20 cellular contexts compared by ENCODE assay signal in genomic region chr4:80255374-80256095, GRCh38. TPM values are rescaled to one million over a fixed set of nuclear protein-coding genes. Genes with fewer than 3 reads are reported as not detected.
A peak's percentile ranks its signal among the peaks of the same experiment; 100 is the strongest.
DNase-seq lines count a peak whose midpoint lies in the region; ATAC-seq and TF ChIP-seq lines count a peak whose summit lies in the region.
"Had no signal": no experiment of that assay in that cellular context is flagged by ENCODE, and none has a peak within 500 bp of the region (broad histone marks: within the 10 kb centered on the region; RNA-seq: fewer than 3 reads in every experiment).

No MANE protein-coding gene starts in this region.

- no peak overlapping the region for H3K14ac ChIP-seq in mesenchymal stem cell (ENCODE audit: low read length in 2 of 2)

- ATAC-seq in GM19035 (IDR thresholded peaks at IDR 0.05; ENCODE audit: unreplicated experiment) (no peak), HG03175 (IDR thresholded peaks at IDR 0.05; ENCODE audit: unreplicated experiment) (no peak)
- ATAC-seq: left colon, psoas muscle had no signal

- H3K4me1 ChIP-seq in adipocyte (ENCODE audit: control insufficient read depth, insufficient read depth, low read length) (peaks cover 8% of the 10 kb centered on the region), mesenchymal stem cell (ENCODE audit: control insufficient read depth, insufficient read depth, low read depth, low read length) (no peaks in the 10 kb centered on the region)
- H3K4me1 ChIP-seq: psoas muscle, transverse colon had no signal

- 76% methylated on average over 5 of the region's 7 CpGs for WGBS in mesenchymal stem cell

- in situ Hi-C loops in GM13976 (cut with MboI; ENCODE audit: low sequenced_read_pairs, unreplicated experiment): no loop called here

- no peak overlapping the region for H2BK12ac ChIP-seq in mesenchymal stem cell (ENCODE audit: low read length in 2 of 2)

- H3K4ac ChIP-seq in mesenchymal stem cell (ENCODE audit: low read depth in 1 of 2, low read length in 2 of 2): no peak overlapping the region

- no peaks in the 10 kb centered on the region for H3K9me3 ChIP-seq in adipocyte (ENCODE audit: control insufficient read depth, low read length)
- no peaks in the 10 kb centered on the region for H3K9me3 ChIP-seq in mesenchymal stem cell (ENCODE audit: control insufficient read depth, low read length)
- H3K9me3 ChIP-seq: BLaER1 treated with 17β-estradiol and CSF1 and Interleukin-3, amounts not matched to agents 10 nM and 100 nM; psoas muscle; transverse colon had no signal

- H3K79me1 ChIP-seq in mesenchymal stem cell (replicated peaks; ENCODE audit: low read length, poor library complexity, severe bottlenecking): no peaks in the 10 kb centered on the region

- no peak overlapping the region for H2BK120ac ChIP-seq in mesenchymal stem cell (ENCODE audit: low read depth, low read length)

- no peak overlapping the region for H4K91ac ChIP-seq in mesenchymal stem cell (ENCODE audit: low read length)

- no peak for TF ChIP-seq CTCF in GM13976 (IDR thresholded peaks at IDR 0.05; ENCODE audit: borderline replicate concordance, control extremely low read depth, extremely low read depth, insufficient read depth, missing control alignments)

- no peaks in the 10 kb centered on the region for H3K36me3 ChIP-seq in adipocyte (ENCODE audit: control insufficient read depth, insufficient read depth, low read length, severe bottlenecking)
- no peaks in the 10 kb centered on the region for H3K36me3 ChIP-seq in mesenchymal stem cell (ENCODE audit: control insufficient read depth in 1 of 2, insufficient read depth in 2 of 2, low read depth in 1 of 2, low read length in 2 of 2)
- H3K36me3 ChIP-seq: BLaER1 treated with 17β-estradiol and CSF1 and Interleukin-3, amounts not matched to agents 10 nM and 100 nM; transverse colon had no signal

- no peak overlapping the region for H2AFZ ChIP-seq in mesenchymal stem cell (ENCODE audit: low read depth, low read length)

- H3K4me2 ChIP-seq in mesenchymal stem cell (ENCODE audit: low read length, poor library complexity, severe bottlenecking): no peak overlapping the region
- H3K4me2 ChIP-seq: BLaER1 treated with 17β-estradiol and CSF1 and Interleukin-3, amounts not matched to agents 10 nM and 100 nM had no signal

- H3K9ac ChIP-seq in adipocyte (ENCODE audit: low read length) (no peak overlapping the region), mesenchymal stem cell (ENCODE audit: low read length) (peak overlapping the region; percentile 12)
- H3K9ac ChIP-seq: BLaER1 treated with 17β-estradiol and CSF1 and Interleukin-3, amounts not matched to agents 10 nM and 100 nM had no signal

- H3K4me3 ChIP-seq in adipocyte (ENCODE audit: low read length): no peak overlapping the region
- H3K4me3 ChIP-seq in mesenchymal stem cell (ENCODE audit: insufficient read depth in 1 of 2, low read depth in 1 of 2, low read length in 2 of 2): peak overlapping the region in 1 of 2 experiments; percentile 14
- H3K4me3 ChIP-seq: BLaER1 treated with 17β-estradiol and CSF1 and Interleukin-3, amounts not matched to agents 10 nM and 100 nM; psoas muscle; SK-N-MC; transverse colon had no signal

- intact Hi-C loops in posterior vena cava (cut with DNase I): no loop called here

- H3K18ac ChIP-seq in mesenchymal stem cell (ENCODE audit: low read depth in 1 of 2, low read length in 2 of 2): no peak overlapping the region

- H3K23ac ChIP-seq in mesenchymal stem cell (ENCODE audit: low read length in 2 of 2): no peak overlapping the region

- H4K8ac ChIP-seq in mesenchymal stem cell (ENCODE audit: low read length): no peak overlapping the region

- H3K27me3 ChIP-seq in adipocyte (replicated peaks; ENCODE audit: control insufficient read depth, insufficient read depth, low read length) (no peaks in the 10 kb centered on the region), mesenchymal stem cell (ENCODE audit: control insufficient read depth in 1 of 2, insufficient read depth in 1 of 2, low read length in 2 of 2) (no peaks in the 10 kb centered on the region)
- H3K27me3 ChIP-seq: BLaER1 treated with 17β-estradiol and CSF1 and Interleukin-3, amounts not matched to agents 10 nM and 100 nM had no signal

- no peak overlapping the region for H2AK5ac ChIP-seq in mesenchymal stem cell (ENCODE audit: low read length, severe bottlenecking)

- DNase-seq in EL: peak; percentile 65
- DNase-seq in M059J (ENCODE audit: low read depth): peak; percentile 28
- peak; percentile 46 for DNase-seq in adipocyte (ENCODE audit: low read depth)
- DNase-seq in mesenchymal stem cell: no peak
- no peak for DNase-seq in posterior vena cava (ENCODE audit: low spot score)
- no peak for DNase-seq in GM13976 (ENCODE audit: low spot score)
- DNase-seq: activated CD4-positive, alpha-beta T cell treated with anti-CD3 and anti-CD28 coated beads for 1 hour; left colon; NCI-H1436; NCI-H2171 treated with DMSO at 0.1 percent for 48 hours; NCI-H774; nephron progenitor cell; psoas muscle; small intestine; stimulated activated CD4-positive, alpha-beta T cell treated with anti-CD3 and anti-CD28 coated beads, Interleukin-2, amount 100 ng/mL, for 48 hours; transverse colon had no signal

- no peak overlapping the region for H2BK15ac ChIP-seq in mesenchymal stem cell (ENCODE audit: low read depth, poor library complexity, severe bottlenecking)

- no peak overlapping the region for H3K27ac ChIP-seq in mesenchymal stem cell (ENCODE audit: low read length, poor library complexity, severe bottlenecking)
- H3K27ac ChIP-seq: BLaER1 treated with 17β-estradiol and CSF1 and Interleukin-3, amounts not matched to agents 10 nM and 100 nM; psoas muscle; SK-N-MC; transverse colon had no signal

- H2BK5ac ChIP-seq in mesenchymal stem cell (ENCODE audit: low read depth, low read length, poor library complexity, severe bottlenecking): no peak overlapping the region

RNA-seq across cellular contexts. Expression of gene FGF5, which starts 10.9 kb away (rescaled TPM):
- total RNA-seq in M059J (2014; rRNA removed; shearing (Covaris generic)): 2.0 and 4.5 TPM in 2 replicates
- 3.1 TPM for polyA plus RNA-seq in mesenchymal stem cell (2013, experiment 1 of 2)
- 3.2 TPM for polyA plus RNA-seq in mesenchymal stem cell (2013, experiment 2 of 2)
- total RNA-seq in posterior vena cava: not detected
- polyA plus RNA-seq: psoas muscle had no signal

RNA-seq across cellular contexts. Expression of gene PRDM8, which starts 58.2 kb away (rescaled TPM):
- total RNA-seq in M059J (2014; rRNA removed; shearing (Covaris generic)): 5.5 and 10.6 TPM in 2 replicates
- polyA plus RNA-seq in mesenchymal stem cell (2013, experiment 1 of 2): 2.1 TPM
- polyA plus RNA-seq in mesenchymal stem cell (2013, experiment 2 of 2): 1.8 TPM
- 1 to 10 TPM; 4.8 to 5.3 TPM for total RNA-seq in posterior vena cava

Comparison
In these comparisons a context has a peak if more than half of its experiments do, and no peak if none do; other contexts are left out.
1. DNase-seq: peak in EL (single experiment), M059J (single experiment) and adipocyte (single experiment); none in mesenchymal stem cell (single experiment), posterior vena cava (single experiment) and GM13976 (single experiment).